Comparison of ENCODE assay signal across 27 cellular contexts in genomic region chr16:10529895-10530669, GRCh38. TPM values are rescaled to one million over a fixed set of nuclear protein-coding genes. Genes with fewer than 3 reads are reported as not detected.
"Had no signal": no experiment of that assay in that cellular context is flagged by ENCODE, and none has a peak within 500 bp of the region (broad histone marks: within the 10 kb centered on the region; RNA-seq: fewer than 3 reads in every experiment).

No MANE protein-coding gene starts in this region.

- H3K27me3 Mint-ChIP-seq: activated B cell treated with CpG ODN at 0.5 μM for 24 hours; activated naive CD8-positive, alpha-beta T cell; brain; dendritic cell treated with granulocyte-macrophage colony-stimulating factor and Interleukin-4, amounts not matched to agents 40 ng/mL and 50 ng/mL, for 4 days; naive B cell; stimulated activated memory B cell treated with anti-CD40 and anti-IgM and Interleukin-4, amounts not matched to agents 10 μg/mL and 1 μg/mL and 100 μg/mL, for 72 hours had no signal

- H3K27me3 ChIP-seq: ascending aorta, esophagus muscularis mucosa, foreskin keratinocyte, neural progenitor cell, sigmoid colon, suprapubic skin, tibial artery had no signal

- H3K36me3 ChIP-seq: neural progenitor cell had no signal

- H3K4me3 ChIP-seq: ascending aorta, esophagus muscularis mucosa, neural progenitor cell, sigmoid colon, smooth muscle cell, suprapubic skin, tibial artery had no signal

- ATAC-seq: activated T-cell treated with anti-CD3 and anti-CD28 coated beads, Interleukin-2, amount 50 U/mL, for 72 hours; foreskin keratinocyte; stimulated activated memory B cell treated with anti-CD40 and anti-IgM and Interleukin-4, amounts not matched to agents 10 μg/mL and 1 μg/mL and 100 μg/mL, for 72 hours had no signal

- H3K9ac ChIP-seq: neural progenitor cell had no signal

- H3K27ac ChIP-seq: ascending aorta, esophagus muscularis mucosa, foreskin keratinocyte, neural progenitor cell, sigmoid colon, suprapubic skin, tibial artery had no signal

- DNase-seq: activated B cell treated with CpG ODN at 0.5 μM for 24 hours; activated CD4-positive, alpha-beta T cell treated with anti-CD3 and anti-CD28 coated beads, Interleukin-2, amount 50 U/mL, for 1 hour; activated naive CD4-positive, alpha-beta T cell; activated T-cell treated with anti-CD3 and anti-CD28 coated beads for 4 hours; activated T-cell treated with anti-CD3 and anti-CD28 coated beads, Interleukin-2, amount 50 U/mL, for 72 hours; caudate nucleus; endodermal cell; foreskin keratinocyte; mammary epithelial cell; naive B cell; sigmoid colon; stimulated activated CD4-positive, alpha-beta T cell treated with anti-CD3 and anti-CD28 coated beads, Interleukin-1b, Interleukin-23, amount 100 ng/mL, for 48 hours; stimulated activated CD4-positive, alpha-beta T cell treated with anti-CD3 and anti-CD28 coated beads, Interleukin-4, amount 100 ng/mL, for 4 hours; stimulated activated CD8-positive, alpha-beta memory T cell treated with anti-CD3 and anti-CD28 coated beads, Interleukin-4, amount 100 ng/mL, for 48 hours; T-helper 1 cell; tibial artery had no signal

- H3K4me1 Mint-ChIP-seq: activated B cell treated with CpG ODN at 0.5 μM for 24 hours; brain; naive B cell; neural progenitor cell; stimulated activated memory B cell treated with anti-CD40 and anti-IgM and Interleukin-4, amounts not matched to agents 10 μg/mL and 1 μg/mL and 100 μg/mL, for 72 hours had no signal

- H3K4me3 Mint-ChIP-seq: activated B cell treated with CpG ODN at 0.5 μM for 24 hours; activated naive CD8-positive, alpha-beta T cell; activated T-cell treated with anti-CD3 and anti-CD28 coated beads, Interleukin-2, amount 50 U/mL, for 72 hours; brain; dendritic cell treated with granulocyte-macrophage colony-stimulating factor and Interleukin-4, amounts not matched to agents 40 ng/mL and 50 ng/mL, for 4 days; endodermal cell; mesothelial cell of epicardium; neural progenitor cell; stimulated activated memory B cell treated with anti-CD40 and anti-IgM and Interleukin-4, amounts not matched to agents 10 μg/mL and 1 μg/mL and 100 μg/mL, for 72 hours; T-helper 2 cell treated with Interferon-gamma antibody and Interleukin-4, amounts not matched to agents 5 μg/mL and 100 μg/mL, for 36 hours had no signal

- H3K4me2 ChIP-seq: neural progenitor cell, smooth muscle cell had no signal

- H3K4me1 ChIP-seq: ascending aorta, esophagus muscularis mucosa, foreskin keratinocyte, neural progenitor cell, sigmoid colon, suprapubic skin, tibial artery had no signal

- H3K9me3 ChIP-seq: ascending aorta, esophagus muscularis mucosa, sigmoid colon, suprapubic skin, tibial artery had no signal

- H3K27ac Mint-ChIP-seq: activated B cell treated with CpG ODN at 0.5 μM for 24 hours; activated naive CD8-positive, alpha-beta T cell; activated T-cell treated with anti-CD3 and anti-CD28 coated beads, Interleukin-2, amount 50 U/mL, for 72 hours; brain; dendritic cell treated with granulocyte-macrophage colony-stimulating factor and Interleukin-4, amounts not matched to agents 40 ng/mL and 50 ng/mL, for 4 days; endodermal cell; mesothelial cell of epicardium; neural progenitor cell; stimulated activated memory B cell treated with anti-CD40 and anti-IgM and Interleukin-4, amounts not matched to agents 10 μg/mL and 1 μg/mL and 100 μg/mL, for 72 hours; T-helper 2 cell treated with Interferon-gamma antibody and Interleukin-4, amounts not matched to agents 5 μg/mL and 100 μg/mL, for 36 hours had no signal

- H3K9me3 Mint-ChIP-seq: activated B cell treated with CpG ODN at 0.5 μM for 24 hours; activated T-cell treated with anti-CD3 and anti-CD28 coated beads, Interleukin-2, amount 50 U/mL, for 72 hours; brain; dendritic cell treated with granulocyte-macrophage colony-stimulating factor and Interleukin-4, amounts not matched to agents 40 ng/mL and 50 ng/mL, for 4 days; endodermal cell; mesothelial cell of epicardium; naive B cell; neural progenitor cell; stimulated activated memory B cell treated with anti-CD40 and anti-IgM and Interleukin-4, amounts not matched to agents 10 μg/mL and 1 μg/mL and 100 μg/mL, for 72 hours; T-helper 2 cell treated with Interferon-gamma antibody and Interleukin-4, amounts not matched to agents 5 μg/mL and 100 μg/mL, for 36 hours had no signal

RNA-seq across cellular contexts. Expression of gene EMP2, which starts 50.3 kb away (rescaled TPM):
- total RNA-seq: activated B cell treated with CpG ODN at 0.5 μM for 24 hours had no signal
